Comparison of ENCODE assay signal across 20 cellular contexts in genomic region chr18:42828881-42829280, GRCh38.
"Had no signal": no experiment of that assay in that cellular context is flagged by ENCODE, and none has a peak within 500 bp of the region (broad histone marks: within the 10 kb centered on the region; RNA-seq: fewer than 3 reads in every experiment).

No MANE protein-coding gene starts in this region.

- ATAC-seq: left colon; left lung; lower lobe of right lung; naive thymus-derived CD8-positive, alpha-beta T cell; pancreas; right cardiac atrium; sciatic nerve; stimulated activated effector memory CD8-positive, alpha-beta T cell treated with anti-CD3 and anti-CD28 coated beads, Interleukin-12 subunit alpha, Interleukin-12 subunit beta, amount 100 ng/mL, for 72 hours; upper lobe of right lung had no signal

- DNase-seq: immature natural killer cell; kidney; left colon; left lung; lower lobe of right lung; mammary epithelial cell; mesenchymal stem cell; naive thymus-derived CD8-positive, alpha-beta T cell; nucleus accumbens; pancreas; retina; right cardiac atrium; spleen; stimulated activated CD4-positive, alpha-beta T cell treated with anti-CD3 and anti-CD28 coated beads, Interleukin-4, amount 100 ng/mL, for 24 hours; stimulated activated naive CD4-positive, alpha-beta T cell; tibial artery; trophoblast cell; upper lobe of right lung had no signal
